ENCODE assay signal across 29 cellular contexts in genomic region chr18:40911041-40911440, GRCh38.
"Had no signal": no experiment of that assay in that cellular context is flagged by ENCODE, and none has a peak within 500 bp of the region (broad histone marks: within the 10 kb centered on the region; RNA-seq: fewer than 3 reads in every experiment).

No MANE protein-coding gene starts in this region.

- H3K4me3 ChIP-seq: ascending aorta, esophagus squamous epithelium, heart right ventricle, left lung, lower lobe of right lung, right lobe of liver, upper lobe of left lung, vagina had no signal

- H3K27ac Mint-ChIP-seq: activated naive CD4-positive, alpha-beta T cell treated with anti-CD3 and anti-CD28 coated beads, Interleukin-2, amount 10 ng/mL, durations not matched to agents 7 days and 5 days; activated naive CD8-positive, alpha-beta T cell treated with anti-CD3 and anti-CD28 coated beads, Interleukin-2, amount 10 ng/mL, durations not matched to agents 7 days and 5 days; dendritic cell treated with granulocyte-macrophage colony-stimulating factor and Interleukin-4, amounts not matched to agents 40 ng/mL and 50 ng/mL, for 4 days; natural killer cell treated with Interleukin-12 subunit alpha and Interleukin-12 subunit beta and Interleukin-15 and Interleukin-18, amount 100 ng/mL, for 72 hours; progenitor cell of endocrine pancreas; stimulated activated memory B cell treated with anti-CD40 and anti-IgM and Interleukin-4, amounts not matched to agents 10 μg/mL and 1 μg/mL and 100 μg/mL, for 72 hours; T-helper 1 cell treated with Interleukin-12 subunit alpha and Interleukin-12 subunit beta and Interleukin-4 antibody, amounts not matched to agents 30 μg/mL and 1 μg/mL, for 36 hours had no signal

- H3K27me3 Mint-ChIP-seq: activated naive CD4-positive, alpha-beta T cell treated with anti-CD3 and anti-CD28 coated beads, Interleukin-2, amount 10 ng/mL, durations not matched to agents 7 days and 5 days; activated naive CD8-positive, alpha-beta T cell treated with anti-CD3 and anti-CD28 coated beads, Interleukin-2, amount 10 ng/mL, durations not matched to agents 7 days and 5 days; dendritic cell treated with granulocyte-macrophage colony-stimulating factor and Interleukin-4, amounts not matched to agents 40 ng/mL and 50 ng/mL, for 4 days; natural killer cell treated with Interleukin-12 subunit alpha and Interleukin-12 subunit beta and Interleukin-15 and Interleukin-18, amount 100 ng/mL, for 72 hours; progenitor cell of endocrine pancreas; stimulated activated memory B cell treated with anti-CD40 and anti-IgM and Interleukin-4, amounts not matched to agents 10 μg/mL and 1 μg/mL and 100 μg/mL, for 72 hours; stimulated activated naive CD8-positive, alpha-beta T cell treated with anti-CD3 and anti-CD28 coated beads, Interleukin-15, amount 100 ng/mL, for 72 hours had no signal

- H3K9me3 Mint-ChIP-seq: dendritic cell treated with granulocyte-macrophage colony-stimulating factor and Interleukin-4, amounts not matched to agents 40 ng/mL and 50 ng/mL, for 4 days had no signal

- FAIRE-seq: TTC549 had no signal

- H3K27me3 ChIP-seq: ascending aorta, esophagus squamous epithelium, heart right ventricle, left lung, right lobe of liver, upper lobe of left lung, vagina had no signal

- H3K27ac ChIP-seq: ascending aorta, esophagus squamous epithelium, heart right ventricle, left lung, lower lobe of right lung, right lobe of liver, upper lobe of left lung, vagina, VCaP had no signal

- H3K4me1 Mint-ChIP-seq: activated naive CD4-positive, alpha-beta T cell treated with anti-CD3 and anti-CD28 coated beads, Interleukin-2, amount 10 ng/mL, durations not matched to agents 7 days and 5 days; activated naive CD8-positive, alpha-beta T cell treated with anti-CD3 and anti-CD28 coated beads, Interleukin-2, amount 10 ng/mL, durations not matched to agents 7 days and 5 days; stimulated activated memory B cell treated with anti-CD40 and anti-IgM and Interleukin-4, amounts not matched to agents 10 μg/mL and 1 μg/mL and 100 μg/mL, for 72 hours; stimulated activated naive CD8-positive, alpha-beta T cell treated with anti-CD3 and anti-CD28 coated beads, Interleukin-15, amount 100 ng/mL, for 72 hours had no signal

- H3K4me1 ChIP-seq: ascending aorta, esophagus squamous epithelium, heart right ventricle, left lung, lower lobe of right lung, right lobe of liver, upper lobe of left lung, vagina had no signal

- H3K4me3 Mint-ChIP-seq: activated naive CD4-positive, alpha-beta T cell treated with anti-CD3 and anti-CD28 coated beads, Interleukin-2, amount 10 ng/mL, durations not matched to agents 7 days and 5 days; activated naive CD8-positive, alpha-beta T cell treated with anti-CD3 and anti-CD28 coated beads, Interleukin-2, amount 10 ng/mL, durations not matched to agents 7 days and 5 days; dendritic cell treated with granulocyte-macrophage colony-stimulating factor and Interleukin-4, amounts not matched to agents 40 ng/mL and 50 ng/mL, for 4 days; natural killer cell treated with Interleukin-12 subunit alpha and Interleukin-12 subunit beta and Interleukin-15 and Interleukin-18, amount 100 ng/mL, for 72 hours; stimulated activated memory B cell treated with anti-CD40 and anti-IgM and Interleukin-4, amounts not matched to agents 10 μg/mL and 1 μg/mL and 100 μg/mL, for 72 hours; stimulated activated naive CD8-positive, alpha-beta T cell treated with anti-CD3 and anti-CD28 coated beads, Interleukin-15, amount 100 ng/mL, for 72 hours; T-helper 1 cell treated with Interleukin-12 subunit alpha and Interleukin-12 subunit beta and Interleukin-4 antibody, amounts not matched to agents 30 μg/mL and 1 μg/mL, for 36 hours had no signal

- ATAC-seq: heart right ventricle; left lung; lower lobe of right lung; natural killer cell treated with Interleukin-12 subunit alpha and Interleukin-12 subunit beta and Interleukin-15 and Interleukin-18, amount 100 ng/mL, for 72 hours; right lobe of liver; stimulated activated memory B cell treated with anti-CD40 and anti-IgM and Interleukin-4, amounts not matched to agents 10 μg/mL and 1 μg/mL and 100 μg/mL, for 72 hours; stimulated activated naive CD8-positive, alpha-beta T cell treated with anti-CD3 and anti-CD28 coated beads, Interleukin-15, amount 100 ng/mL, for 72 hours had no signal

- H3K36me3 ChIP-seq: ascending aorta, esophagus squamous epithelium, heart right ventricle, left lung, lower lobe of right lung, right lobe of liver, upper lobe of left lung, vagina had no signal

- DNase-seq: activated CD4-positive, alpha-beta T cell treated with anti-CD3 and anti-CD28 coated beads for 4 hours; activated CD4-positive, alpha-beta T cell treated with anti-CD3 and anti-CD28 coated beads, Interleukin-2, amount 50 U/mL, for 4 hours; activated CD8-positive, alpha-beta memory T cell treated with anti-CD3 and anti-CD28 coated beads for 24 hours; activated gamma-delta T cell; activated naive CD4-positive, alpha-beta T cell treated with anti-CD3 and anti-CD28 coated beads, Interleukin-2, amount 10 ng/mL, durations not matched to agents 7 days and 5 days; activated naive CD8-positive, alpha-beta T cell treated with anti-CD3 and anti-CD28 coated beads, Interleukin-2, amount 10 ng/mL, durations not matched to agents 7 days and 5 days; central memory CD4-positive, alpha-beta T cell; esophagus squamous epithelium; foreskin melanocyte; heart right ventricle; left lung; lower lobe of right lung; mesendoderm; right lobe of liver; stimulated activated CD4-positive, alpha-beta T cell treated with anti-CD3 and anti-CD28 coated beads, Interleukin-4, amount 100 ng/mL, for 4 hours; stimulated activated CD8-positive, alpha-beta memory T cell treated with anti-CD3 and anti-CD28 coated beads, Interleukin-4, amount 100 ng/mL, for 48 hours; stimulated activated naive CD8-positive, alpha-beta T cell treated with anti-CD3 and anti-CD28 coated beads, Interleukin-15, amount 100 ng/mL, for 72 hours; substantia nigra; T-helper 9 cell; upper lobe of left lung had no signal

- H3K9me3 ChIP-seq: ascending aorta, esophagus squamous epithelium, heart right ventricle, left lung, lower lobe of right lung, right lobe of liver, upper lobe of left lung, vagina had no signal

- H3K36me3 Mint-ChIP-seq: activated naive CD4-positive, alpha-beta T cell treated with anti-CD3 and anti-CD28 coated beads, Interleukin-2, amount 10 ng/mL, durations not matched to agents 7 days and 5 days; activated naive CD8-positive, alpha-beta T cell treated with anti-CD3 and anti-CD28 coated beads, Interleukin-2, amount 10 ng/mL, durations not matched to agents 7 days and 5 days; natural killer cell treated with Interleukin-12 subunit alpha and Interleukin-12 subunit beta and Interleukin-15 and Interleukin-18, amount 100 ng/mL, for 72 hours; stimulated activated memory B cell treated with anti-CD40 and anti-IgM and Interleukin-4, amounts not matched to agents 10 μg/mL and 1 μg/mL and 100 μg/mL, for 72 hours had no signal
